In genomic region chr2:11347403-11347965, GRCh38 we compare ENCODE assay signal across 20 cellular contexts.
"Had no signal": no experiment of that assay in that cellular context is flagged by ENCODE, and none has a peak within 500 bp of the region (broad histone marks: within the 10 kb centered on the region; RNA-seq: fewer than 3 reads in every experiment).

No MANE protein-coding gene starts in this region.

- H3K9me3 ChIP-seq: heart left ventricle, mucosa of descending colon, prostate gland, spleen, thoracic aorta, transverse colon had no signal

- H3K36me3 ChIP-seq: heart left ventricle, prostate gland, spleen, thoracic aorta, transverse colon had no signal

- DNase-seq: cortex of kidney; dorsolateral prefrontal cortex; effector CD8-positive, alpha-beta T cell; hippocampal formation; left colon; left ventricle myocardium superior; mucosa of descending colon; naive thymus-derived CD8-positive, alpha-beta T cell; spleen; stimulated activated CD4-positive, alpha-beta T cell treated with anti-CD3 and anti-CD28 coated beads, Interleukin-15, amount 100 ng/mL, for 24 hours; stimulated activated CD4-positive, alpha-beta T cell treated with anti-CD3 and anti-CD28 coated beads, Interleukin-1b, Interleukin-23, amount 100 ng/mL, for 48 hours; stimulated activated CD4-positive, alpha-beta T cell treated with anti-CD3 and anti-CD28 coated beads, Interleukin-4, amount 100 ng/mL, for 24 hours; transverse colon had no signal

- H3K27me3 ChIP-seq: dorsolateral prefrontal cortex, heart left ventricle, spleen, transverse colon had no signal

- H3K9ac ChIP-seq: parathyroid adenoma had no signal

- H3K27ac ChIP-seq: heart left ventricle, parathyroid adenoma, prostate gland, thoracic aorta, transverse colon had no signal

- H3K4me3 ChIP-seq: dorsolateral prefrontal cortex, heart left ventricle, mucosa of descending colon, prostate gland, spleen, thoracic aorta, transverse colon had no signal

- ATAC-seq: esophagus mucosa; heart left ventricle; left colon; left ventricle myocardium superior; naive thymus-derived CD8-positive, alpha-beta T cell; sciatic nerve; stimulated activated memory B cell treated with anti-CD40 and anti-IgM and Interleukin-4, amounts not matched to agents 10 μg/mL and 1 μg/mL and 100 μg/mL, for 72 hours had no signal

- H3K4me1 ChIP-seq: parathyroid adenoma, prostate gland had no signal
